In the genomic region with DNA sequence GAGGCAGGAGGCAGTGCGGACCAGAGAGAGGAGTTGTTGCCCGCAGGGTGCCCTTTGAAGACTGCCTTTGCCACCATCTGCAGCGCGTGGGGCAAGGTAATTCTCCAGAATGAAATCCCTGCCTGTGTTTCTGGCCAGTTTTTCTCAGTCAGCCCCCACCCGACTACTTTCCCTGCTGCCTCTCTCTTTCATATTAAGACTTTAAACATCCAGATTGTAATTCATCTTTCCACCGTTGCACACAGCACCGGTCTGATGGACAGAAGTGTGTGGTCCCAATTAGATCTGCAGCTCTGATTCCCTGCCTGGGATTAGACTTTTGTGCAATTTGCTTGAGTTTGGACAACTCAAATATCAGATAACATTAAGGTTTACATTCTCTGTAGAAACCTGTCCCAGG, we compare ENCODE assay signal across 21 cellular contexts.
"Had no signal": no experiment of that assay in that cellular context is flagged by ENCODE, and none has a peak within 500 bp of the region (broad histone marks: within the 10 kb centered on the region; RNA-seq: fewer than 3 reads in every experiment).

No MANE protein-coding gene starts in this region.

- H3K4me2 ChIP-seq: KMS-11 had no signal

- ATAC-seq: HepG2, Panc1, PC-3, SK-N-SH treated with all-trans-retinoic acid at 6 μM for 48 hours had no signal

- H3K27ac ChIP-seq: KMS-11, RWPE1 had no signal

- DNase-seq: Kasumi-1, MM.1S, NCI-H1092 treated with DMSO at 0.1 percent for 48 hours, NCI-H1436, NCI-H187, NCI-H2029, NCI-H2081 treated with DMSO at 0.1 percent for 48 hours, NCI-H2171, NCI-H226, NCI-H446, NCI-H510A, NCI-H524 treated with DMSO at 0.1 percent for 48 hours, NCI-H69, NCI-H774, PC-3, SHP77 had no signal
